Comparison of ENCODE assay signal across 15 cellular contexts in genomic region chr14:22821193-22822016, GRCh38. TPM values are rescaled to one million over a fixed set of nuclear protein-coding genes. Genes with fewer than 3 reads are reported as not detected.
DNase-seq lines count a peak whose midpoint lies in the region; ATAC-seq, FAIRE-seq and TF ChIP-seq lines count a peak whose summit lies in the region.
"Had no signal": no experiment of that assay in that cellular context is flagged by ENCODE, and none has a peak within 500 bp of the region (broad histone marks: within the 10 kb centered on the region; RNA-seq: fewer than 3 reads in every experiment).

No MANE protein-coding gene starts in this region.

- no peak for TF ChIP-seq CTCF in epithelial cell of proximal tubule (conservative IDR thresholded peaks at IDR 0.05; ENCODE audit: low read depth, low read length)
- no peak for TF ChIP-seq CTCF in pancreas (IDR thresholded peaks at IDR 0.05)

- H3K27me3 ChIP-seq in pancreas: no peaks in the 10 kb centered on the region
- H3K27me3 ChIP-seq: testis had no signal

- FAIRE-seq in pancreas (lab: Jason Lieb, UNC): no peak

- H3K4me3 ChIP-seq in epithelial cell of proximal tubule (ENCODE audit: low read depth, low read length) (peak overlapping the region; percentile 22), pancreas (no peak overlapping the region)
- H3K4me3 ChIP-seq: mucosa of descending colon had no signal

- H3K9me3 ChIP-seq in pancreas: no peaks in the 10 kb centered on the region
- H3K9me3 ChIP-seq: mucosa of descending colon, testis had no signal

- H3K4me1 ChIP-seq in pancreas: peaks cover 22 to 41% (median 39%) of the 10 kb centered on the region in 3 donors

- peak; percentile 41 to 76 (median 48) for ATAC-seq in pancreas
- no peak for ATAC-seq in HG02588 (IDR thresholded peaks at IDR 0.05; ENCODE audit: unreplicated experiment)
- ATAC-seq in HG03025 (IDR thresholded peaks at IDR 0.05; ENCODE audit: low FRiP score, unreplicated experiment): no peak
- ATAC-seq: HCT116 had no signal

- WGBS in pancreas, 2 donors: 22 to 28% methylated on average over 24 of the region's 24 CpGs

- intact Hi-C loops in pancreas (cut with DNase I): loop anchor here in 1 of 3 donors (5.0 kb wide), 1 partner anchor 36 kb away; no protein-coding TSS in a partner anchor

- no peaks in the 10 kb centered on the region for H3K36me3 ChIP-seq in pancreas

- peak; percentile 51 for DNase-seq in NCI-H2029 (lab: John Stamatoyannopoulos, UW)
- DNase-seq in NCI-H2029 treated with DMSO at 0.1 percent for 48 hours (lab: John Stamatoyannopoulos, UW): no peak
- peak; percentile 46 for DNase-seq in NCI-H146 treated with DMSO at 0.1 percent for 48 hours (lab: John Stamatoyannopoulos, UW; ENCODE audit: unreplicated experiment)
- DNase-seq in epithelial cell of proximal tubule (ENCODE audit: low read depth): no peak
- DNase-seq in pancreas: peak in 4 of 6 donors; percentile 59 to 69 (median 66)
- DNase-seq in NCI-H2171 treated with DMSO at 0.1 percent for 48 hours (lab: John Stamatoyannopoulos, UW): no peak
- DNase-seq: 8988T; activated gamma-delta T cell treated with Interleukin-2 at 50 U/mL for 16 hours; GF-D8; stimulated activated CD4-positive, alpha-beta T cell treated with anti-CD3 and anti-CD28 coated beads, Interleukin-2, amount 100 ng/mL, for 24 hours; testis had no signal

- peak overlapping the region; percentile 44 to 88 (median 68) for H3K27ac ChIP-seq in pancreas
- H3K27ac ChIP-seq: testis had no signal

RNA-seq across cellular contexts. Expression of gene SLC7A7, which starts 6.2 kb away (rescaled TPM):
- total RNA-seq in epithelial cell of proximal tubule (3.5 and 5.6 TPM in 2 replicates), pancreas (10 to 100 TPM in 1 of 6 donors, 1 to 10 TPM in 5; 2.9 to 13.1 (median 5.7) TPM)
- 1 to 10 TPM; 4.9 to 9.9 TPM for polyA plus RNA-seq in pancreas

RNA-seq across cellular contexts. Expression of gene MRPL52, which starts 8.3 kb away (rescaled TPM):
- total RNA-seq in epithelial cell of proximal tubule (160 and 224 TPM in 2 replicates), pancreas (10 to 100 TPM; 29.1 to 47.6 (median 43.0) TPM)
- polyA plus RNA-seq in pancreas: 10 to 100 TPM; 57.1 to 85.0 TPM

RNA-seq across cellular contexts. Expression of gene MMP14, which starts 15.0 kb away (rescaled TPM):
- total RNA-seq in epithelial cell of proximal tubule (224 and 227 TPM in 2 replicates), pancreas (100 to 1,000 TPM in 1 of 6 donors, 10 to 100 TPM in 5; 21.5 to 146 (median 34.0) TPM)
- polyA plus RNA-seq in pancreas: 10 to 100 TPM; 18.7 to 61.8 TPM

RNA-seq across cellular contexts. Expression of gene LRP10, which starts 50.1 kb away (rescaled TPM):
- total RNA-seq in epithelial cell of proximal tubule (82.5 and 102 TPM in 2 replicates), pancreas (10 to 100 TPM; 49.5 to 86.2 (median 52.5) TPM)
- 10 to 100 TPM; 14.7 to 22.7 TPM for polyA plus RNA-seq in pancreas

RNA-seq across cellular contexts. Expression of gene OXA1L, which starts 54.9 kb away (rescaled TPM):
- total RNA-seq in epithelial cell of proximal tubule (99.2 and 109 TPM in 2 replicates), pancreas (10 to 100 TPM; 48.1 to 76.2 (median 53.2) TPM)
- 10 to 100 TPM; 56.7 to 91.2 TPM for polyA plus RNA-seq in pancreas

Comparison
In these comparisons a context has a peak if more than half of its experiments do, and no peak if none do; other contexts are left out.
1. DNase-seq: peak in NCI-H2029 (single experiment), NCI-H146 treated with DMSO at 0.1 percent for 48 hours (single experiment) and pancreas (4 of 6); none in NCI-H2029 treated with DMSO at 0.1 percent for 48 hours (single experiment), epithelial cell of proximal tubule (single experiment) and NCI-H2171 treated with DMSO at 0.1 percent for 48 hours (single experiment).
2. ATAC-seq: peak in pancreas (4 of 4); none in HG02588 (single experiment) and HG03025 (single experiment).